Comparison of ENCODE assay signal across 27 cellular contexts in genomic region chr3:196552253-196552652, GRCh38. TPM values are rescaled to one million over a fixed set of nuclear protein-coding genes. Genes with fewer than 3 reads are reported as not detected.
DNase-seq lines count a peak whose midpoint lies in the region; ATAC-seq, FAIRE-seq and TF ChIP-seq lines count a peak whose summit lies in the region.
"Had no signal": no experiment of that assay in that cellular context is flagged by ENCODE, and none has a peak within 500 bp of the region (broad histone marks: within the 10 kb centered on the region; RNA-seq: fewer than 3 reads in every experiment).

No MANE protein-coding gene starts in this region.

- H3K4me3 Mint-ChIP-seq in type B pancreatic cell (no peak overlapping the region), T-cell (no peak overlapping the region)
- H3K4me3 Mint-ChIP-seq: CD14-positive monocyte; CD4-positive, alpha-beta T cell; CD8-positive, alpha-beta memory T cell; GM23338; H9 had no signal

- intact Hi-C loops in pancreas (cut with DNase I): no loop called here
- intact Hi-C loops in head of caudate nucleus (cut with DNase I): no loop called here

- H3K27ac Mint-ChIP-seq in type B pancreatic cell: no peak overlapping the region
- H3K27ac Mint-ChIP-seq in T-cell: no peak overlapping the region
- H3K27ac Mint-ChIP-seq: CD14-positive monocyte; CD4-positive, alpha-beta T cell; CD8-positive, alpha-beta memory T cell; GM23338; H9 had no signal

- H3K36me3 ChIP-seq in pancreas: no peaks in the 10 kb centered on the region
- H3K36me3 ChIP-seq: BE2C had no signal

- CTCF ChIA-PET in T-cell (lab: Charles Lee): no interaction called here

- H3K9me3 Mint-ChIP-seq in type B pancreatic cell (peaks cover 6% of the 10 kb centered on the region), T-cell (peaks cover 5 to 10% (median 7%) of the 10 kb centered on the region in 3 donors)

- H3K36me3 Mint-ChIP-seq in type B pancreatic cell (peaks cover 3% of the 10 kb centered on the region), T-cell (peaks cover 14% of the 10 kb centered on the region)

- WGBS in pancreas, 2 donors: 90 to 95% methylated on average over 5 of the region's 5 CpGs

- H3K27ac ChIP-seq in pancreas: no peak overlapping the region
- H3K27ac ChIP-seq: 22Rv1; A549; BLaER1 treated with 17β-estradiol and CSF1 and Interleukin-3, amounts not matched to agents 10 nM and 100 nM had no signal

- POLR2A ChIA-PET in T-cell (lab: Charles Lee): no interaction called here

- no peaks in the 10 kb centered on the region for H3K4me1 Mint-ChIP-seq in type B pancreatic cell (ENCODE audit: unreplicated experiment)
- H3K4me1 Mint-ChIP-seq in T-cell: peaks cover 6 to 10% (median 6%) of the 10 kb centered on the region in 3 donors
- H3K4me1 Mint-ChIP-seq: GM23338, H9 had no signal

- no peak for ATAC-seq in pancreas
- no peak for ATAC-seq in T-cell (replicated peaks in 1 of 4)
- ATAC-seq: A549, GM23338, HCT116 had no signal

- H3K27me3 Mint-ChIP-seq in type B pancreatic cell: no peaks in the 10 kb centered on the region
- no peaks in the 10 kb centered on the region for H3K27me3 Mint-ChIP-seq in T-cell
- H3K27me3 Mint-ChIP-seq: CD4-positive, alpha-beta T cell; CD8-positive, alpha-beta memory T cell had no signal

- TF ChIP-seq CTCF in pancreas (IDR thresholded peaks at IDR 0.05) (no peak), type B pancreatic cell (conservative IDR thresholded peaks at IDR 0.05) (no peak)

- H3K9me3 ChIP-seq in pancreas: no peaks in the 10 kb centered on the region
- H3K9me3 ChIP-seq: BE2C had no signal

- DNase-seq in pancreas: no peak
- DNase-seq in head of caudate nucleus: no peak
- DNase-seq in type B pancreatic cell (ENCODE audit: extremely low spot score, unreplicated experiment): no peak
- DNase-seq in Kasumi-1 (lab: John Stamatoyannopoulos, UW): no peak
- DNase-seq in T-cell: no peak
- DNase-seq: ACHN; AML-193; BE2C; CD4-positive, alpha-beta T cell; CD8-positive, alpha-beta memory T cell; DMS 273 treated with DMSO at 0.1 percent for 48 hours; DMS79 treated with DMSO at 0.1 percent for 48 hours; H9 had no signal

- H3K27me3 ChIP-seq in pancreas: no peaks in the 10 kb centered on the region
- H3K27me3 ChIP-seq: BE2C; BLaER1 treated with 17β-estradiol and CSF1 and Interleukin-3, amounts not matched to agents 10 nM and 100 nM had no signal

- H3K4me3 ChIP-seq in pancreas: no peak overlapping the region
- H3K4me3 ChIP-seq: A549; BLaER1 treated with 17β-estradiol and CSF1 and Interleukin-3, amounts not matched to agents 10 nM and 100 nM; GM23338 had no signal

- no peaks in the 10 kb centered on the region for H3K4me1 ChIP-seq in pancreas
- H3K4me1 ChIP-seq: A549, BE2C had no signal

- FAIRE-seq in A204.1 (lab: Jason Lieb, UNC) (peak; percentile 79), TTC549 (lab: Jason Lieb, UNC) (peak; percentile 68), endometrium (lab: Jason Lieb, UNC) (peak; percentile 60), pancreas (lab: Jason Lieb, UNC) (peak; percentile 86)
- FAIRE-seq: A549, D721Med, GM12892 had no signal

RNA-seq across cellular contexts. Expression of gene WDR53, which starts 16.1 kb away (rescaled TPM):
- 1 to 10 TPM; 3.2 to 5.6 (median 3.5) TPM for total RNA-seq in pancreas
- 10 to 100 TPM in 1 of 2 donors, 1 to 10 TPM in 1; 6.7 to 10.6 TPM for polyA plus RNA-seq in pancreas
- 16.9 and 17.1 TPM in 2 replicates for total RNA-seq in type B pancreatic cell (ENCODE audit: low replicate concordance)
- 10 to 100 TPM; 19.2 to 29.8 (median 25.5) TPM for total RNA-seq in T-cell

RNA-seq across cellular contexts. Expression of gene FBXO45, which starts 16.2 kb away (rescaled TPM):
- total RNA-seq in pancreas: 1 to 10 TPM; 2.0 to 5.0 (median 3.1) TPM
- polyA plus RNA-seq in pancreas: 1 to 10 TPM; 1.2 to 3.1 TPM
- total RNA-seq in type B pancreatic cell (ENCODE audit: low replicate concordance): 12.8 and 14.8 TPM in 2 replicates
- total RNA-seq in T-cell: 1 to 10 TPM; 4.9 to 9.5 (median 8.2) TPM

RNA-seq across cellular contexts. Expression of gene SMCO1, which starts 37.1 kb away (rescaled TPM):
- not detected for total RNA-seq in pancreas
- polyA plus RNA-seq in pancreas: under 1 TPM in 1 of 2 donors, not detected in 1; 0.05 TPM
- not detected in 2 replicates for total RNA-seq in type B pancreatic cell (ENCODE audit: low replicate concordance)
- total RNA-seq in T-cell: not detected
- total RNA-seq: CD4-positive, alpha-beta T cell; CD8-positive, alpha-beta memory T cell; Daoy; G401; GM23338; H4; H9 had no signal
- polyA plus RNA-seq: A549; CD14-positive monocyte; CD8-positive, alpha-beta memory T cell; GM23338 had no signal

RNA-seq across cellular contexts. Expression of gene RNF168, which starts 48.7 kb away (rescaled TPM):
- total RNA-seq in pancreas (10 to 100 TPM in 1 of 6 donors, 1 to 10 TPM in 5; 6.0 to 10.8 (median 7.0) TPM), type B pancreatic cell (ENCODE audit: low replicate concordance) (21.2 and 23.5 TPM in 2 replicates), T-cell (10 to 100 TPM; 27.1 to 71.2 (median 64.8) TPM)
- polyA plus RNA-seq in pancreas: 1 to 10 TPM; 3.2 to 4.5 TPM
